22 cellular contexts compared by ENCODE assay signal in the genomic region with DNA sequence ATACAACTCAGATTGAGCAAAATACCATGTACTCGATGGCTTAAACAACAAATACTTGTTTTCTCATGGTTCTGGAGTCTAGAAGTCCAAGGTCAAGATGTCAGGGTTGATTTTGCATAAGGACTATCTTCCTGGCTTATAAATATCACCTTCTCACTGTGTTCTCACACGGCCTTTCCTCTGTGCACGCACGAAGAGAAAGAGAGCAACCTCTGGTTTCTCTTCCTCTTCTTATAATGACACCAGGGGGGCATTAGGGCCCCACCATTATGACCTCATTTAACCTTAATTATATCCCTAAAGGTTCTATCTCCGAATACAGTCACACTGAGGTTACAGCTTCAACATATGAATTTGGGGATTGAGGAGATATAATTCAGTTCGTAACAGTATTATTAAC.
"Had no signal": no experiment of that assay in that cellular context is flagged by ENCODE, and none has a peak within 500 bp of the region (broad histone marks: within the 10 kb centered on the region; RNA-seq: fewer than 3 reads in every experiment).

No MANE protein-coding gene starts in this region.

- H3K9me3 ChIP-seq: breast epithelium, psoas muscle, right atrium auricular region, thyroid gland, upper lobe of right lung had no signal

- H3K27ac ChIP-seq: breast epithelium, foreskin keratinocyte, psoas muscle, right atrium auricular region, thyroid gland, upper lobe of right lung had no signal

- H3K4me1 ChIP-seq: breast epithelium, foreskin keratinocyte, psoas muscle, right atrium auricular region, thyroid gland, upper lobe of right lung had no signal

- H3K36me3 Mint-ChIP-seq: activated naive CD8-positive, alpha-beta T cell treated with anti-CD3 and anti-CD28 coated beads, Interleukin-2, amount 10 ng/mL, durations not matched to agents 7 days and 5 days; memory B cell; natural killer cell treated with Interleukin-12 subunit alpha and Interleukin-12 subunit beta and Interleukin-15 and Interleukin-18, amount 100 ng/mL, for 72 hours had no signal

- ATAC-seq: activated CD4-positive, alpha-beta T cell treated with anti-CD3 and anti-CD28 coated beads for 36 hours; foreskin keratinocyte; left colon; natural killer cell treated with Interleukin-12 subunit alpha and Interleukin-12 subunit beta and Interleukin-15 and Interleukin-18, amount 100 ng/mL, for 72 hours; psoas muscle; stimulated activated naive CD8-positive, alpha-beta T cell treated with anti-CD3 and anti-CD28 coated beads, Interleukin-15, Interleukin-2, amounts not matched to agents 100 U/mL and 50 U/mL, for 24 hours; upper lobe of right lung had no signal

- DNase-seq: activated B cell treated with CpG ODN at 0.5 μM for 24 hours; activated CD4-positive, alpha-beta T cell treated with anti-CD3 and anti-CD28 coated beads for 36 hours; activated CD4-positive, alpha-beta T cell treated with anti-CD3 and anti-CD28 coated beads, Interleukin-2, amount 50 U/mL, for 4 hours; activated effector memory CD4-positive, alpha-beta T cell treated with Interleukin-2 at 50 U/mL for 16 hours; activated naive CD4-positive, alpha-beta T cell treated with anti-CD3 and anti-CD28 coated beads for 36 hours; activated naive CD8-positive, alpha-beta T cell treated with anti-CD3 and anti-CD28 coated beads, Interleukin-2, amount 10 ng/mL, durations not matched to agents 7 days and 5 days; activated T-cell treated with anti-CD3 and anti-CD28 coated beads, Interleukin-2, amount 50 U/mL, for 48 hours; amniotic stem cell; effector memory CD4-positive, alpha-beta T cell; foreskin keratinocyte; left colon; psoas muscle; stimulated activated CD4-positive, alpha-beta T cell treated with anti-CD3 and anti-CD28 coated beads, Interleukin-4, amount 100 ng/mL, for 4 hours; stimulated activated naive CD8-positive, alpha-beta T cell treated with anti-CD3 and anti-CD28 coated beads, Interleukin-15, Interleukin-2, amounts not matched to agents 100 U/mL and 50 U/mL, for 24 hours; thyroid gland; upper lobe of right lung had no signal

- H3K27ac Mint-ChIP-seq: activated B cell treated with CpG ODN at 0.5 μM for 24 hours; activated CD4-positive, alpha-beta T cell treated with anti-CD3 and anti-CD28 coated beads for 36 hours; activated naive CD4-positive, alpha-beta T cell treated with anti-CD3 and anti-CD28 coated beads for 36 hours; activated naive CD8-positive, alpha-beta T cell treated with anti-CD3 and anti-CD28 coated beads, Interleukin-2, amount 10 ng/mL, durations not matched to agents 7 days and 5 days; memory B cell; natural killer cell treated with Interleukin-12 subunit alpha and Interleukin-12 subunit beta and Interleukin-15 and Interleukin-18, amount 100 ng/mL, for 72 hours had no signal

- H3K9me3 Mint-ChIP-seq: activated naive CD8-positive, alpha-beta T cell treated with anti-CD3 and anti-CD28 coated beads, Interleukin-2, amount 10 ng/mL, durations not matched to agents 7 days and 5 days; central memory CD8-positive, alpha-beta T cell had no signal

- H3K4me1 Mint-ChIP-seq: activated B cell treated with CpG ODN at 0.5 μM for 24 hours; activated CD4-positive, alpha-beta T cell treated with anti-CD3 and anti-CD28 coated beads for 36 hours; activated naive CD8-positive, alpha-beta T cell treated with anti-CD3 and anti-CD28 coated beads, Interleukin-2, amount 10 ng/mL, durations not matched to agents 7 days and 5 days; central memory CD8-positive, alpha-beta T cell; memory B cell had no signal

- H3K4me3 ChIP-seq: breast epithelium, psoas muscle, right atrium auricular region, thyroid gland, upper lobe of right lung had no signal

- H3K27me3 Mint-ChIP-seq: activated B cell treated with CpG ODN at 0.5 μM for 24 hours; activated CD4-positive, alpha-beta T cell treated with anti-CD3 and anti-CD28 coated beads for 36 hours; central memory CD8-positive, alpha-beta T cell; memory B cell; natural killer cell treated with Interleukin-12 subunit alpha and Interleukin-12 subunit beta and Interleukin-15 and Interleukin-18, amount 100 ng/mL, for 72 hours had no signal

- H3K4me3 Mint-ChIP-seq: activated B cell treated with CpG ODN at 0.5 μM for 24 hours; activated CD4-positive, alpha-beta T cell treated with anti-CD3 and anti-CD28 coated beads for 36 hours; activated naive CD4-positive, alpha-beta T cell treated with anti-CD3 and anti-CD28 coated beads for 36 hours; activated naive CD8-positive, alpha-beta T cell treated with anti-CD3 and anti-CD28 coated beads, Interleukin-2, amount 10 ng/mL, durations not matched to agents 7 days and 5 days; central memory CD8-positive, alpha-beta T cell; memory B cell; natural killer cell treated with Interleukin-12 subunit alpha and Interleukin-12 subunit beta and Interleukin-15 and Interleukin-18, amount 100 ng/mL, for 72 hours had no signal

- H3K36me3 ChIP-seq: breast epithelium, right atrium auricular region, thyroid gland, upper lobe of right lung had no signal

- FAIRE-seq: keratinocyte had no signal

- H3K27me3 ChIP-seq: breast epithelium, foreskin keratinocyte, right atrium auricular region, thyroid gland, upper lobe of right lung had no signal
